8 cellular contexts compared by ENCODE assay signal in the genomic region with DNA sequence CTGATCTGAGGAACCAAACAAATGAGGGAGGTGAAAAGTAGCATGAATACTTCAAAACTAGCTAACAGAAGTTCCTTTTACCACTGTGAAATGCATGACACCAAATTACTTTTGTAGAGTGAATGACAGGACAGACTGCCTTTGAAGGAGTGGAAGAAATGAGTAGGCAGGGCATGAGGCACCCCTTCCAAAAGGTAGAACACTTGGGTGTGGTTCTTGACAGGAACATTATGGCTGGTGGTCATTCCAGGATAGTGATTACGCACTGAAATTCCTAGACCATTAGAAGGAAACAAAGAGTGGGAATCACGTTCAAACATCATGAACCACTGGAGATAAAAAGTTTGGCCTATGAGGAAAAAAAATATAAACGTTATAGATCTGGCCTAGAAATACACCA. TPM values are rescaled to one million over a fixed set of nuclear protein-coding genes. Genes with fewer than 3 reads are reported as not detected.
A peak's percentile ranks its signal among the peaks of the same experiment; 100 is the strongest.
DNase-seq lines count a peak whose midpoint lies in the region; ATAC-seq, FAIRE-seq and TF ChIP-seq lines count a peak whose summit lies in the region.
"Had no signal": no experiment of that assay in that cellular context is flagged by ENCODE, and none has a peak within 500 bp of the region (broad histone marks: within the 10 kb centered on the region; RNA-seq: fewer than 3 reads in every experiment).

No MANE protein-coding gene starts in this region.

- H3K27ac ChIP-seq in GM23338 (ENCODE audit: low read depth) (no peak overlapping the region), osteoblast (ENCODE audit: low read depth, low read length) (peak overlapping the region; percentile 89)

- H3K9me3 ChIP-seq in osteoblast (ENCODE audit: low read depth, low read length): no peaks in the 10 kb centered on the region

- no peak for ATAC-seq in GM23338

- H3K4me1 ChIP-seq in GM23338 (ENCODE audit: insufficient read depth) (no peaks in the 10 kb centered on the region; the same call in 1 of the 2 replicates), osteoblast (ENCODE audit: insufficient read depth, low read length) (no peaks in the 10 kb centered on the region)

- H3K4me1 Mint-ChIP-seq in GM23338: peaks cover 13% of the 10 kb centered on the region

- no peak for DNase-seq in GM23338 (ENCODE audit: low spot score)
- DNase-seq in RKO (ENCODE audit: low spot score): peak; percentile 48
- peak; percentile 65 for DNase-seq in bronchial epithelial cell (ENCODE audit: low read depth)
- DNase-seq in osteoblast (ENCODE audit: insufficient read length, low spot score, missing footprints): peak; percentile 42
- no peak for DNase-seq in NCI-H524 (lab: John Stamatoyannopoulos, UW)
- DNase-seq in T-helper 9 cell: no peak
- DNase-seq in HTR-8/SVneo (ENCODE audit: insufficient read length, low spot score): no peak
- DNase-seq: NCI-H1436 treated with DMSO at 0.1 percent for 48 hours had no signal

- H3K4me3 ChIP-seq in GM23338: peak overlapping the region; percentile 85
- H3K4me3 ChIP-seq in bronchial epithelial cell (ENCODE audit: low read depth, low read length): no peak overlapping the region
- no peak overlapping the region for H3K4me3 ChIP-seq in osteoblast (ENCODE audit: insufficient read depth, low read length)

- H3K9me3 Mint-ChIP-seq in GM23338: no peaks in the 10 kb centered on the region

- H3K9me2 ChIP-seq in GM23338 (ENCODE audit: insufficient read depth): no peaks in the 10 kb centered on the region

- TF ChIP-seq CTCF in GM23338 (conservative IDR thresholded peaks at IDR 0.05; ENCODE audit: low read depth in 2 of 2) (no peak), bronchial epithelial cell (IDR thresholded peaks at IDR 0.05; ENCODE audit: insufficient read depth, low read length, severe bottlenecking) (no peak), osteoblast (IDR thresholded peaks at IDR 0.05; ENCODE audit: extremely low read depth, low read depth, low read length) (no peak)

- H3K36me3 Mint-ChIP-seq in GM23338 (ENCODE audit: low read depth): peaks cover 58% of the 10 kb centered on the region

- H3K27me3 ChIP-seq in GM23338 (ENCODE audit: insufficient read depth): no peaks in the 10 kb centered on the region
- no peaks in the 10 kb centered on the region for H3K27me3 ChIP-seq in bronchial epithelial cell (ENCODE audit: control insufficient read depth, insufficient read depth, low read length)
- H3K27me3 ChIP-seq in osteoblast (ENCODE audit: insufficient read depth, low read length): no peaks in the 10 kb centered on the region

- H3F3A ChIP-seq in GM23338 (replicated peaks; ENCODE audit: low read depth): no peaks in the 10 kb centered on the region

- H3K4me2 ChIP-seq in GM23338: peak overlapping the region; percentile 88; the same call in 1 of the 2 replicates
- peak overlapping the region; percentile 62 for H3K4me2 ChIP-seq in osteoblast (ENCODE audit: insufficient read depth, low read length)

- H3K36me3 ChIP-seq in GM23338 (ENCODE audit: insufficient read depth) (peaks cover 4% of the 10 kb centered on the region; the same call in 1 of the 2 replicates), bronchial epithelial cell (ENCODE audit: control insufficient read depth, insufficient read depth, low read length) (no peaks in the 10 kb centered on the region), osteoblast (ENCODE audit: insufficient read depth, low read length) (peaks cover 11% of the 10 kb centered on the region)

- H2AFZ ChIP-seq in GM23338: no peak overlapping the region
- H2AFZ ChIP-seq in osteoblast (ENCODE audit: low read length): no peak overlapping the region

- peaks cover 81% of the 10 kb centered on the region for H3K79me2 ChIP-seq in GM23338 (replicated peaks; ENCODE audit: insufficient read depth)
- H3K79me2 ChIP-seq in osteoblast (ENCODE audit: insufficient read depth, low read length): peaks cover 68% of the 10 kb centered on the region

- H4K20me1 ChIP-seq in GM23338 (replicated peaks; ENCODE audit: insufficient read depth) (peaks cover 35% of the 10 kb centered on the region), osteoblast (ENCODE audit: insufficient read depth, low read length) (peaks cover 3% of the 10 kb centered on the region)

- peak overlapping the region; percentile 93 for H3K4me3 Mint-ChIP-seq in GM23338

- peaks cover 8% of the 10 kb centered on the region for H3K27me3 Mint-ChIP-seq in GM23338 (ENCODE audit: insufficient read depth, low read depth, poor library complexity)

- H3K27ac Mint-ChIP-seq in GM23338: no peak overlapping the region; the same call in 1 of the 2 replicates

- FAIRE-seq in bronchial epithelial cell (lab: Jason Lieb, UNC) (no peak), HTR-8/SVneo (lab: Jason Lieb, UNC) (no peak)

TF ChIP-seq in GM23338, 12 proteins besides CTCF, POLR2A, EP300 and RAD21:
- no peak for TF ChIP-seq EZH2 (IDR thresholded peaks at IDR 0.05; ENCODE audit: low read depth, unreplicated experiment)
- no peak for TF ChIP-seq JUNB (IDR thresholded peaks at IDR 0.05; ENCODE audit: unreplicated experiment)
- TF ChIP-seq, protein P1, sequence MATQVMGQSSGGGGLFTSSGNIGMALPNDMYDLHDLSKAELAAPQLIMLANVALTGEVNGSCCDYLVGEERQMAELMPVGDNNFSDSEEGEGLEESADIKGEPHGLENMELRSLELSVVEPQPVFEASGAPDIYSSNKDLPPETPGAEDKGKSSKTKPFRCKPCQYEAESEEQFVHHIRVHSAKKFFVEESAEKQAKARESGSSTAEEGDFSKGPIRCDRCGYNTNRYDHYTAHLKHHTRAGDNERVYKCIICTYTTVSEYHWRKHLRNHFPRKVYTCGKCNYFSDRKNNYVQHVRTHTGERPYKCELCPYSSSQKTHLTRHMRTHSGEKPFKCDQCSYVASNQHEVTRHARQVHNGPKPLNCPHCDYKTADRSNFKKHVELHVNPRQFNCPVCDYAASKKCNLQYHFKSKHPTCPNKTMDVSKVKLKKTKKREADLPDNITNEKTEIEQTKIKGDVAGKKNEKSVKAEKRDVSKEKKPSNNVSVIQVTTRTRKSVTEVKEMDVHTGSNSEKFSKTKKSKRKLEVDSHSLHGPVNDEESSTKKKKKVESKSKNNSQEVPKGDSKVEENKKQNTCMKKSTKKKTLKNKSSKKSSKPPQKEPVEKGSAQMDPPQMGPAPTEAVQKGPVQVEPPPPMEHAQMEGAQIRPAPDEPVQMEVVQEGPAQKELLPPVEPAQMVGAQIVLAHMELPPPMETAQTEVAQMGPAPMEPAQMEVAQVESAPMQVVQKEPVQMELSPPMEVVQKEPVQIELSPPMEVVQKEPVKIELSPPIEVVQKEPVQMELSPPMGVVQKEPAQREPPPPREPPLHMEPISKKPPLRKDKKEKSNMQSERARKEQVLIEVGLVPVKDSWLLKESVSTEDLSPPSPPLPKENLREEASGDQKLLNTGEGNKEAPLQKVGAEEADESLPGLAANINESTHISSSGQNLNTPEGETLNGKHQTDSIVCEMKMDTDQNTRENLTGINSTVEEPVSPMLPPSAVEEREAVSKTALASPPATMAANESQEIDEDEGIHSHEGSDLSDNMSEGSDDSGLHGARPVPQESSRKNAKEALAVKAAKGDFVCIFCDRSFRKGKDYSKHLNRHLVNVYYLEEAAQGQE (IDR thresholded peaks at IDR 0.05; ENCODE audit: unreplicated experiment): no peak
- TF ChIP-seq NANOG (IDR thresholded peaks at IDR 0.05; ENCODE audit: borderline replicate concordance): no peak
- no peak for TF ChIP-seq ZNF331 (CRISPR knock-in tag; IDR thresholded peaks at IDR 0.05; ENCODE audit: low read depth)
- TF ChIP-seq STAT1 (IDR thresholded peaks at IDR 0.05; ENCODE audit: unreplicated experiment): no peak
- no peak for TF ChIP-seq EZH2phosphoT487 (IDR thresholded peaks at IDR 0.05; ENCODE audit: unreplicated experiment)

RNA-seq across cellular contexts. Expression of gene HUWE1, which starts 4.9 kb away (rescaled TPM):
- 212 and 225 TPM in 2 replicates for total RNA-seq in GM23338 (2014; rRNA removed; shearing (Covaris generic))
- polyA plus RNA-seq in GM23338 (2016; fragmentation: Nextera tagmentation; extraction: Ambion mirVana): 58.9 and 61.2 TPM in 2 replicates
- total RNA-seq in bronchial epithelial cell (48.4 and 84.2 TPM in 2 replicates), osteoblast (108 and 116 TPM in 2 replicates)

Comparison
In these comparisons a context has a peak if more than half of its experiments do, and no peak if none do; other contexts are left out.
1. DNase-seq: peak in RKO (single experiment), bronchial epithelial cell (single experiment) and osteoblast (single experiment); none in GM23338 (single experiment), NCI-H524 (0 of 2), T-helper 9 cell (single experiment) and HTR-8/SVneo (single experiment).